ENCODE assay signal across 1 cellular context in the genomic region with DNA sequence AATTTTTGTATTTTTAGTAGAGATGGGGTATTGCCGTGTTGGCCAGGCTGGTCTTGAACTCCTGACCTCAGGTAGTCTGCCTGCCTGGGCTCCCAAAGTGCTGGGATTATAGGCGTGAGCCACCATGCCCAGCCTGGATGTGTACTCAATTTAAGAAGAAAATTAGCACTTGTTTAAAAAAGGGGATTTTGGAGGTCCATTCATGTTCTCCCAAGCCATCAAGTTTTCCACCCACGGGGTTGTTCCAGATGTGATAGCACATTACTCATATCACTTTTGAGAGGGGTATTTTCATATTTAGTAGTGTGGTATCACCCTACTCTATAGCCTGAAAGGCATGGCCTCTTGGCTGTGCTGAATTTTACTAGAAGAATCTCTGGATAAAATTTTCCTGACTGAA.
TF ChIP-seq lines count a peak whose summit lies in the region.

No MANE protein-coding gene starts in this region.

TF ChIP-seq in GM12878, 131 proteins besides CTCF, POLR2A, EP300 and RAD21:
- TF ChIP-seq HDAC6 (IDR thresholded peaks at IDR 0.05; ENCODE audit: unreplicated experiment) (no peak), CREB1 (IDR thresholded peaks at IDR 0.05; ENCODE audit: low read depth) (no peak), ZNF207 (IDR thresholded peaks at IDR 0.05; ENCODE audit: borderline replicate concordance) (no peak), NR2F1 (conservative IDR thresholded peaks at IDR 0.05) (no peak), NFYA (IDR thresholded peaks at IDR 0.05; ENCODE audit: borderline replicate concordance, low read depth, low read length) (no peak), TCF3 (IDR thresholded peaks at IDR 0.05; ENCODE audit: borderline replicate concordance, insufficient read depth, low read depth, low read length) (no peak), POLR2AphosphoS5 (IDR thresholded peaks at IDR 0.05; ENCODE audit: low read length) (no peak), STAT3 (IDR thresholded peaks at IDR 0.05; ENCODE audit: low read depth, low read length) (no peak)
- TF ChIP-seq, protein P1, sequence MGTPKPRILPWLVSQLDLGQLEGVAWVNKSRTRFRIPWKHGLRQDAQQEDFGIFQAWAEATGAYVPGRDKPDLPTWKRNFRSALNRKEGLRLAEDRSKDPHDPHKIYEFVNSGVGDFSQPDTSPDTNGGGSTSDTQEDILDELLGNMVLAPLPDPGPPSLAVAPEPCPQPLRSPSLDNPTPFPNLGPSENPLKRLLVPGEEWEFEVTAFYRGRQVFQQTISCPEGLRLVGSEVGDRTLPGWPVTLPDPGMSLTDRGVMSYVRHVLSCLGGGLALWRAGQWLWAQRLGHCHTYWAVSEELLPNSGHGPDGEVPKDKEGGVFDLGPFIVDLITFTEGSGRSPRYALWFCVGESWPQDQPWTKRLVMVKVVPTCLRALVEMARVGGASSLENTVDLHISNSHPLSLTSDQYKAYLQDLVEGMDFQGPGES (IDR thresholded peaks at IDR 0.05) = no peak
